Comparison of ENCODE assay signal across 19 cellular contexts in the genomic region with DNA sequence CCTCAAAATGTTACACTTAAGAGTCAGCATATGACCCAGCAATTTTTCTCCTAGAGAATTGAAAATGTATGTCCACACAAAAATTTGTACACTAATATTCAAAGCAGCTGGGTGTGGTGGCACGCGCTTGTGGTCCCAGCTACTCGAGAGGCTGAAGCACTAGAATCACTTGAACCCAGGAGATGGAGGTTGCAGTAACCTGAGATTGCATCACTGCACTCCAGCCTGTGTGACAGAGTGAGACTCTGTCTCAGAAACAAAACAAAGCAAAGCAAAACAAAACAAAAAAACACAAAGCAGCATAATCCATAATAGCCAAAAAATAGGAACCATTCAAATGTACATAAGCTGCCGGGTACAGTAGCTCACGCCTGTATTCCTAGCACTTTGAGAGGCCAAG. TPM values are rescaled to one million over a fixed set of nuclear protein-coding genes. Genes with fewer than 3 reads are reported as not detected.
DNase-seq lines count a peak whose midpoint lies in the region; ATAC-seq and TF ChIP-seq lines count a peak whose summit lies in the region.
"Had no signal": no experiment of that assay in that cellular context is flagged by ENCODE, and none has a peak within 500 bp of the region (broad histone marks: within the 10 kb centered on the region; RNA-seq: fewer than 3 reads in every experiment).

No MANE protein-coding gene starts in this region.

- no peak overlapping the region for H3K9ac ChIP-seq in HCT116 (ENCODE audit: low read length)

- peak overlapping the region; percentile 98 for H3K4me3 Mint-ChIP-seq in activated CD4-positive, alpha-beta T cell treated with anti-CD3 and anti-CD28 coated beads, Interleukin-2, amount 10 ng/mL, durations not matched to agents 24 days and 14 days
- H3K4me3 Mint-ChIP-seq in activated naive CD8-positive, alpha-beta T cell treated with anti-CD3 and anti-CD28 coated beads for 36 hours: peak overlapping the region; percentile 96
- peak overlapping the region; percentile 99 for H3K4me3 Mint-ChIP-seq in nephron progenitor cell

- TF ChIP-seq CTCF in HCT116 (IDR thresholded peaks at IDR 0.05 in 2 of 3, conservative IDR thresholded peaks at IDR 0.05 in 1 of 3; ENCODE audit: borderline replicate concordance in 1 of 3, insufficient read depth in 1 of 3, low read depth in 2 of 3, low read length in 2 of 3) (no peak), nephron progenitor cell (IDR thresholded peaks at IDR 0.05) (no peak), psoas muscle (IDR thresholded peaks at IDR 0.05) (no peak)

- H3K9me3 ChIP-seq in HCT116 (ENCODE audit: control insufficient read depth in 1 of 2, insufficient read depth in 1 of 2, low read depth in 1 of 2, low read length in 2 of 2) (no peaks in the 10 kb centered on the region), psoas muscle (no peaks in the 10 kb centered on the region)
- H3K9me3 ChIP-seq: ascending aorta, esophagus muscularis mucosa, tibial nerve had no signal

- H3K79me2 ChIP-seq in HCT116 (ENCODE audit: insufficient read depth, low read length): peaks cover 39% of the 10 kb centered on the region

- no peak for DNase-seq in activated CD4-positive, alpha-beta T cell treated with anti-CD3 and anti-CD28 coated beads, Interleukin-2, amount 10 ng/mL, durations not matched to agents 24 days and 14 days
- no peak for DNase-seq in activated CD4-positive, alpha-beta T cell treated with anti-CD3 and anti-CD28 coated beads, Interleukin-2, amount 50 U/mL, for 48 hours
- DNase-seq in HCT116 (ENCODE audit: low read depth, low spot score) (no peak), nephron progenitor cell (no peak), T1000 (lab: John Stamatoyannopoulos, UW) (no peak), psoas muscle (no peak), amygdala (lab: John Stamatoyannopoulos, UW) (no peak)
- DNase-seq in activated naive CD8-positive, alpha-beta T cell treated with anti-CD3 and anti-CD28 coated beads for 36 hours: no peak
- DNase-seq: mesendoderm; NCI-H187 treated with DMSO at 0.1 percent for 48 hours; NCI-H526; occipital lobe; stimulated activated CD4-positive, alpha-beta T cell treated with anti-CD3 and anti-CD28 coated beads, Interleukin-4, amount 100 ng/mL, for 24 hours had no signal

- H3K27me3 Mint-ChIP-seq in activated CD4-positive, alpha-beta T cell treated with anti-CD3 and anti-CD28 coated beads, Interleukin-2, amount 10 ng/mL, durations not matched to agents 24 days and 14 days: no peaks in the 10 kb centered on the region
- H3K27me3 Mint-ChIP-seq in activated naive CD8-positive, alpha-beta T cell treated with anti-CD3 and anti-CD28 coated beads for 36 hours: no peaks in the 10 kb centered on the region
- no peaks in the 10 kb centered on the region for H3K27me3 Mint-ChIP-seq in nephron progenitor cell (ENCODE audit: low read depth, poor library complexity)

- TF ChIP-seq RAD21 in HCT116 (IDR thresholded peaks at IDR 0.05; ENCODE audit: low read depth): no peak

- CTCF ChIA-PET in HCT116 (lab: Charles Lee): no interaction called here

- H3K4me1 ChIP-seq in HCT116 (ENCODE audit: control insufficient read depth in 1 of 2, insufficient read depth in 2 of 2, low read length in 2 of 2): peaks cover 8 to 22% of the 10 kb centered on the region in 2 experiments; a peak in 3 of 4 replicates
- H3K4me1 ChIP-seq in psoas muscle: peaks cover 6% of the 10 kb centered on the region

- peaks cover 27% of the 10 kb centered on the region for H3K36me3 Mint-ChIP-seq in activated CD4-positive, alpha-beta T cell treated with anti-CD3 and anti-CD28 coated beads, Interleukin-2, amount 10 ng/mL, durations not matched to agents 24 days and 14 days (ENCODE audit: low read depth)
- peaks cover 34% of the 10 kb centered on the region for H3K36me3 Mint-ChIP-seq in activated naive CD8-positive, alpha-beta T cell treated with anti-CD3 and anti-CD28 coated beads for 36 hours
- peaks cover 51% of the 10 kb centered on the region for H3K36me3 Mint-ChIP-seq in nephron progenitor cell (ENCODE audit: low read depth)

- no TSS peak for BruUV-seq in HCT116 (replicated peaks; lab: Mats Ljungman, UMichigan)

- no peaks in the 10 kb centered on the region for H3K9me2 ChIP-seq in HCT116 (ENCODE audit: insufficient read depth)

- H2AFZ ChIP-seq in HCT116 (ENCODE audit: low read depth, low read length, poor library complexity, severe bottlenecking): no peak overlapping the region

- H3K27ac ChIP-seq in HCT116 (ENCODE audit: low read depth, low read length): no peak overlapping the region
- no peak overlapping the region for H3K27ac ChIP-seq in psoas muscle
- H3K27ac ChIP-seq: ascending aorta, esophagus muscularis mucosa, tibial nerve had no signal

- H3K4me2 ChIP-seq in HCT116 (ENCODE audit: low read length): no peak overlapping the region; the same call in 1 of the 2 replicates

- POLR2A ChIA-PET in HCT116 (lab: Charles Lee): no interaction called here

- peaks cover 25% of the 10 kb centered on the region for H3K4me1 Mint-ChIP-seq in activated CD4-positive, alpha-beta T cell treated with anti-CD3 and anti-CD28 coated beads, Interleukin-2, amount 10 ng/mL, durations not matched to agents 24 days and 14 days
- H3K4me1 Mint-ChIP-seq in activated naive CD8-positive, alpha-beta T cell treated with anti-CD3 and anti-CD28 coated beads for 36 hours: peaks cover 27% of the 10 kb centered on the region
- H3K4me1 Mint-ChIP-seq in nephron progenitor cell: peaks cover 30% of the 10 kb centered on the region

- 94 to 96% (median 95%) methylated on average over 5 of the region's 5 CpGs for WGBS in psoas muscle, 3 donors

- H3K36me3 ChIP-seq in HCT116 (ENCODE audit: control insufficient read depth in 1 of 2, insufficient read depth in 2 of 2, low read length in 2 of 2): peaks cover 2 to 4% of the 10 kb centered on the region in 2 experiments; a peak in 3 of 4 replicates
- H3K36me3 ChIP-seq in psoas muscle (ENCODE audit: insufficient read depth in 1 of 2, low read depth in 1 of 2): peaks cover 0 to 7% of the 10 kb centered on the region in 2 donors

- peaks cover 11% of the 10 kb centered on the region for H3K9me3 Mint-ChIP-seq in activated CD4-positive, alpha-beta T cell treated with anti-CD3 and anti-CD28 coated beads, Interleukin-2, amount 10 ng/mL, durations not matched to agents 24 days and 14 days
- H3K9me3 Mint-ChIP-seq in activated naive CD8-positive, alpha-beta T cell treated with anti-CD3 and anti-CD28 coated beads for 36 hours: no peaks in the 10 kb centered on the region
- H3K9me3 Mint-ChIP-seq in nephron progenitor cell: peaks cover 47% of the 10 kb centered on the region

- intact Hi-C loops in activated CD4-positive, alpha-beta T cell treated with anti-CD3 and anti-CD28 coated beads, Interleukin-2, amount 10 ng/mL, durations not matched to agents 24 days and 14 days (cut with micrococcal nuclease): loop anchor here (2.0 to 5.0 kb wide), 2 partner anchors 38 to 105 kb away; a partner anchor contains a TSS
- intact Hi-C loops in HCT116 (cut with micrococcal nuclease) (no loop called here), psoas muscle (cut with DNase I) (no loop called here)

- TF ChIP-seq POLR2A in HCT116 (IDR thresholded peaks at IDR 0.05; ENCODE audit: borderline replicate concordance, extremely low read depth, insufficient read depth, insufficient read length): no peak

- peak overlapping the region; percentile 68 for H3K27ac Mint-ChIP-seq in activated CD4-positive, alpha-beta T cell treated with anti-CD3 and anti-CD28 coated beads, Interleukin-2, amount 10 ng/mL, durations not matched to agents 24 days and 14 days
- no peak overlapping the region for H3K27ac Mint-ChIP-seq in activated naive CD8-positive, alpha-beta T cell treated with anti-CD3 and anti-CD28 coated beads for 36 hours
- no peak overlapping the region for H3K27ac Mint-ChIP-seq in nephron progenitor cell

- no peaks in the 10 kb centered on the region for H4K20me1 ChIP-seq in HCT116 (ENCODE audit: insufficient read depth)

- no peak for ATAC-seq in HCT116
- no peak for ATAC-seq in psoas muscle
- ATAC-seq: A549, GM12878, SK-N-SH treated with all-trans-retinoic acid at 6 μM for 48 hours had no signal

- RAD21 ChIA-PET in HCT116 (lab: Charles Lee; ENCODE audit: low non-redundant PET in 1 of 2, low total read pairs in 2 of 2, uncharacterized antibody in 2 of 2, unreplicated experiment in 2 of 2): no interaction called here

- H3K4me3 ChIP-seq in HCT116 (replicated peaks in 1 of 2; ENCODE audit: low read depth in 1 of 2, low read length in 2 of 2): 0 out of 4 replicates have a peak overlapping the region, but pooled peaks of 1 of the 2 experiments have one; percentile 89
- H3K4me3 ChIP-seq in psoas muscle: no peak overlapping the region

- H3K27me3 ChIP-seq in HCT116 (ENCODE audit: insufficient read depth, low read length) (no peaks in the 10 kb centered on the region), psoas muscle (ENCODE audit: insufficient read depth in 3 of 3, low read length in 2 of 3) (no peaks in the 10 kb centered on the region)
- H3K27me3 ChIP-seq: ascending aorta, esophagus muscularis mucosa, tibial nerve had no signal

TF ChIP-seq in HCT116, 20 proteins besides CTCF, POLR2A, EP300 and RAD21:
- 0 out of 2 replicates have a peak, but pooled peaks have one; percentile 4 for TF ChIP-seq CBX3 (IDR thresholded peaks at IDR 0.05; ENCODE audit: low read depth)
- no peak for TF ChIP-seq TCF7L2 (IDR thresholded peaks at IDR 0.05; ENCODE audit: borderline replicate concordance, extremely low read depth, insufficient read depth, insufficient read length)
TF ChIP-seq in HCT116: peak in this region for 1.

RNA-seq across cellular contexts. Expression of a gene that starts 1.6 kb away (rescaled TPM):
- total RNA-seq in activated CD4-positive, alpha-beta T cell treated with anti-CD3 and anti-CD28 coated beads, Interleukin-2, amount 10 ng/mL, durations not matched to agents 24 days and 14 days: 68.5 and 70.4 TPM in 2 replicates
- total RNA-seq in HCT116 (2021; ENCODE audit: unreplicated experiment) (55.9 TPM), psoas muscle (10 to 100 TPM; 28.9 to 50.5 (median 43.2) TPM)
- 17.3 and 17.8 TPM in 2 replicates for polyA plus RNA-seq in HCT116 (2012)
- total RNA-seq in activated naive CD8-positive, alpha-beta T cell treated with anti-CD3 and anti-CD28 coated beads for 36 hours: 10 to 100 TPM; 75.0 to 75.3 TPM
- 10 to 100 TPM; 35.1 to 67.7 (median 54.4) TPM for polyA plus RNA-seq in psoas muscle

RNA-seq across cellular contexts. Expression of a gene that starts 21.7 kb away (rescaled TPM):
- 145 and 146 TPM in 2 replicates for total RNA-seq in activated CD4-positive, alpha-beta T cell treated with anti-CD3 and anti-CD28 coated beads, Interleukin-2, amount 10 ng/mL, durations not matched to agents 24 days and 14 days
- total RNA-seq in HCT116 (2021; ENCODE audit: unreplicated experiment) (32.0 TPM), psoas muscle (100 to 1,000 TPM; 112 to 143 (median 127) TPM)
- polyA plus RNA-seq in HCT116 (2012): 10.4 and 14.3 TPM in 2 replicates
- total RNA-seq in activated naive CD8-positive, alpha-beta T cell treated with anti-CD3 and anti-CD28 coated beads for 36 hours: 100 to 1,000 TPM; 145 to 147 TPM
- 100 to 1,000 TPM; 125 to 159 (median 126) TPM for polyA plus RNA-seq in psoas muscle
